In the genomic region with DNA sequence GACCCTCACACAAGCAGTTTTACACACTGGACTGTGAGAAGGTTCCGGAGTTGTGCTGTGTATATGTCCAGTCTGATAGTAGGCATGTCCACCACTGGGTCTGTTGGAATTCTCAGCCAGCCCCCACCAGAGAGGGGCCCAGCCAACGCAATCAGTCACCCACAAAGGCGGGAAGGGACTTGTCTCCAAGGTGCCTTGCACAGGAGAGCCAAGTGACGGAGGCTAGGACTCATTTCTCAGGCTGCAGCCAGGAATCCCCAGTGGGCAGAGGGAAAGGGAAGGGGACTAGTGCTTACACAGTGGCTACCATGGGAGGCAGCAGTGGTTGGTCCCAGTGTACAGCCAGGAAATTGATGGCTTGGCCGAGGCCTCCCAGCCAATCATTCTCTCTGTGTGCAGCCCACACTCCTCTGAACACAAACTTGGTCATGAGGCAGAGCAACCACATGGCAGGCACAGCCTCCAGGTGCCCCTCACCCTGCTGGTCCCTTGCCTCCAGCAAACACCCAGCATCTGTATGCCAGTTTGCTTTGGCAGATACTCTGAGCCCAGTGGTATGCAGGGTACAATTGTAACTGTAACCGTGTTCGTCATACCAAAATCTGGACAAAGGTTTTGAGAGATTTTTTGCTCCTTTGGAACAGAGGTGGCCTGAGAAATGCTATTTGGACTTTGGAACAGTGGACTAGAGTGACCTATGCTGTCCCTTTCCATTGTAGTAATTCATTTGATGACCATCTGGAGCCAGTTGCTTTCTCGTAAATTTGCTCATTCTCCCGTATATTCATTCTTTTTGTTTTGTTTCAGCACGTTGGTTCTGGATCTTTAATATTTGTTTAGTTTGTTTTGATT, we compare ENCODE assay signal across 1 cellular context.
A peak's percentile ranks its signal among the peaks of the same experiment; 100 is the strongest.
TF ChIP-seq lines count a peak whose summit lies in the region.

No MANE protein-coding gene starts in this region.

TF ChIP-seq in HepG2, 621 proteins besides CTCF, POLR2A, EP300 and RAD21 (continued from another document and continues in another):
- TF ChIP-seq ZNF737 (CRISPR knock-in tag; IDR thresholded peaks at IDR 0.05; ENCODE audit: borderline replicate concordance) (no peak), KLF6 (CRISPR knock-in tag; IDR thresholded peaks at IDR 0.05) (peak; percentile 26; the same call in 1 of the 2 replicates), ZNF24 (IDR thresholded peaks at IDR 0.05) (peak; percentile 48; the same call in 1 of the 2 replicates), ZFP90 (CRISPR knock-in tag; IDR thresholded peaks at IDR 0.05; ENCODE audit: borderline replicate concordance) (no peak), SETDB1 (CRISPR knock-in tag; IDR thresholded peaks at IDR 0.05; ENCODE audit: borderline replicate concordance) (no peak), NCOA5 (CRISPR knock-in tag; IDR thresholded peaks at IDR 0.05) (no peak), RXRA (CRISPR knock-in tag; IDR thresholded peaks at IDR 0.05) (peak; percentile 95), NCOR1 (IDR thresholded peaks at IDR 0.05; ENCODE audit: borderline replicate concordance, low read length) (peak; percentile 98), ZNF335 (CRISPR knock-in tag; IDR thresholded peaks at IDR 0.05) (peak; percentile 61; the same call in 1 of the 2 replicates), KMT2A (CRISPR knock-in tag; IDR thresholded peaks at IDR 0.05) (no peak), KDM5B (CRISPR knock-in tag; IDR thresholded peaks at IDR 0.05; ENCODE audit: borderline replicate concordance) (peak; percentile 69; the same call in 1 of the 2 replicates), PPARG (CRISPR knock-in tag; conservative IDR thresholded peaks at IDR 0.05) (peak; percentile 92), ZNF296 (CRISPR knock-in tag; conservative IDR thresholded peaks at IDR 0.05) (peak; percentile 75; the same call in 1 of the 2 replicates), ZSCAN21 (CRISPR knock-in tag; IDR thresholded peaks at IDR 0.05; ENCODE audit: borderline replicate concordance) (peak; percentile 61; the same call in 1 of the 2 replicates), ZNF780A (CRISPR knock-in tag; IDR thresholded peaks at IDR 0.05) (no peak), SPEN (CRISPR knock-in tag; IDR thresholded peaks at IDR 0.05; ENCODE audit: low read depth) (peak; percentile 80; the same call in 1 of the 2 replicates), MIXL1 (CRISPR knock-in tag; IDR thresholded peaks at IDR 0.05) (peak; percentile 68), MBNL3 (CRISPR knock-in tag; conservative IDR thresholded peaks at IDR 0.05) (no peak), KAT2B (IDR thresholded peaks at IDR 0.05; ENCODE audit: borderline replicate concordance, low read depth, low read length) (no peak), NCOA2 (CRISPR knock-in tag; IDR thresholded peaks at IDR 0.05) (peak; percentile 69), GPN1 (CRISPR knock-in tag; IDR thresholded peaks at IDR 0.05; ENCODE audit: borderline replicate concordance) (no peak), SRY (CRISPR knock-in tag; IDR thresholded peaks at IDR 0.05) (peak; percentile 86), NFRKB (IDR thresholded peaks at IDR 0.05) (no peak), ZNF138 (CRISPR knock-in tag; IDR thresholded peaks at IDR 0.05; ENCODE audit: low read depth) (no peak), SKI (IDR thresholded peaks at IDR 0.05; ENCODE audit: partially characterized antibody) (peak; percentile 53)
- TF ChIP-seq, protein P1, sequence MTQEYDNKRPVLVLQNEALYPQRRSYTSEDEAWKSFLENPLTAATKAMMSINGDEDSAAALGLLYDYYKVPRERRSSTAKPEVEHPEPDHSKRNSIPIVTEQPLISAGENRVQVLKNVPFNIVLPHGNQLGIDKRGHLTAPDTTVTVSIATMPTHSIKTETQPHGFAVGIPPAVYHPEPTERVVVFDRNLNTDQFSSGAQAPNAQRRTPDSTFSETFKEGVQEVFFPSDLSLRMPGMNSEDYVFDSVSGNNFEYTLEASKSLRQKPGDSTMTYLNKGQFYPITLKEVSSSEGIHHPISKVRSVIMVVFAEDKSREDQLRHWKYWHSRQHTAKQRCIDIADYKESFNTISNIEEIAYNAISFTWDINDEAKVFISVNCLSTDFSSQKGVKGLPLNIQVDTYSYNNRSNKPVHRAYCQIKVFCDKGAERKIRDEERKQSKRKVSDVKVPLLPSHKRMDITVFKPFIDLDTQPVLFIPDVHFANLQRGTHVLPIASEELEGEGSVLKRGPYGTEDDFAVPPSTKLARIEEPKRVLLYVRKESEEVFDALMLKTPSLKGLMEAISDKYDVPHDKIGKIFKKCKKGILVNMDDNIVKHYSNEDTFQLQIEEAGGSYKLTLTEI (CRISPR knock-in tag; conservative IDR thresholded peaks at IDR 0.05): no peak
- TF ChIP-seq, protein P2, sequence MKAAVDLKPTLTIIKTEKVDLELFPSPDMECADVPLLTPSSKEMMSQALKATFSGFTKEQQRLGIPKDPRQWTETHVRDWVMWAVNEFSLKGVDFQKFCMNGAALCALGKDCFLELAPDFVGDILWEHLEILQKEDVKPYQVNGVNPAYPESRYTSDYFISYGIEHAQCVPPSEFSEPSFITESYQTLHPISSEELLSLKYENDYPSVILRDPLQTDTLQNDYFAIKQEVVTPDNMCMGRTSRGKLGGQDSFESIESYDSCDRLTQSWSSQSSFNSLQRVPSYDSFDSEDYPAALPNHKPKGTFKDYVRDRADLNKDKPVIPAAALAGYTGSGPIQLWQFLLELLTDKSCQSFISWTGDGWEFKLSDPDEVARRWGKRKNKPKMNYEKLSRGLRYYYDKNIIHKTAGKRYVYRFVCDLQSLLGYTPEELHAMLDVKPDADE (CRISPR knock-in tag; IDR thresholded peaks at IDR 0.05): no peak
- TF ChIP-seq, protein P3, sequence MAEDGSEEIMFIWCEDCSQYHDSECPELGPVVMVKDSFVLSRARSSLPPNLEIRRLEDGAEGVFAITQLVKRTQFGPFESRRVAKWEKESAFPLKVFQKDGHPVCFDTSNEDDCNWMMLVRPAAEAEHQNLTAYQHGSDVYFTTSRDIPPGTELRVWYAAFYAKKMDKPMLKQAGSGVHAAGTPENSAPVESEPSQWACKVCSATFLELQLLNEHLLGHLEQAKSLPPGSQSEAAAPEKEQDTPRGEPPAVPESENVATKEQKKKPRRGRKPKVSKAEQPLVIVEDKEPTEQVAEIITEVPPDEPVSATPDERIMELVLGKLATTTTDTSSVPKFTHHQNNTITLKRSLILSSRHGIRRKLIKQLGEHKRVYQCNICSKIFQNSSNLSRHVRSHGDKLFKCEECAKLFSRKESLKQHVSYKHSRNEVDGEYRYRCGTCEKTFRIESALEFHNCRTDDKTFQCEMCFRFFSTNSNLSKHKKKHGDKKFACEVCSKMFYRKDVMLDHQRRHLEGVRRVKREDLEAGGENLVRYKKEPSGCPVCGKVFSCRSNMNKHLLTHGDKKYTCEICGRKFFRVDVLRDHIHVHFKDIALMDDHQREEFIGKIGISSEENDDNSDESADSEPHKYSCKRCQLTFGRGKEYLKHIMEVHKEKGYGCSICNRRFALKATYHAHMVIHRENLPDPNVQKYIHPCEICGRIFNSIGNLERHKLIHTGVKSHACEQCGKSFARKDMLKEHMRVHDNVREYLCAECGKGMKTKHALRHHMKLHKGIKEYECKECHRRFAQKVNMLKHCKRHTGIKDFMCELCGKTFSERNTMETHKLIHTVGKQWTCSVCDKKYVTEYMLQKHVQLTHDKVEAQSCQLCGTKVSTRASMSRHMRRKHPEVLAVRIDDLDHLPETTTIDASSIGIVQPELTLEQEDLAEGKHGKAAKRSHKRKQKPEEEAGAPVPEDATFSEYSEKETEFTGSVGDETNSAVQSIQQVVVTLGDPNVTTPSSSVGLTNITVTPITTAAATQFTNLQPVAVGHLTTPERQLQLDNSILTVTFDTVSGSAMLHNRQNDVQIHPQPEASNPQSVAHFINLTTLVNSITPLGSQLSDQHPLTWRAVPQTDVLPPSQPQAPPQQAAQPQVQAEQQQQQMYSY (CRISPR knock-in tag; IDR thresholded peaks at IDR 0.05): no peak
- TF ChIP-seq, protein P4, sequence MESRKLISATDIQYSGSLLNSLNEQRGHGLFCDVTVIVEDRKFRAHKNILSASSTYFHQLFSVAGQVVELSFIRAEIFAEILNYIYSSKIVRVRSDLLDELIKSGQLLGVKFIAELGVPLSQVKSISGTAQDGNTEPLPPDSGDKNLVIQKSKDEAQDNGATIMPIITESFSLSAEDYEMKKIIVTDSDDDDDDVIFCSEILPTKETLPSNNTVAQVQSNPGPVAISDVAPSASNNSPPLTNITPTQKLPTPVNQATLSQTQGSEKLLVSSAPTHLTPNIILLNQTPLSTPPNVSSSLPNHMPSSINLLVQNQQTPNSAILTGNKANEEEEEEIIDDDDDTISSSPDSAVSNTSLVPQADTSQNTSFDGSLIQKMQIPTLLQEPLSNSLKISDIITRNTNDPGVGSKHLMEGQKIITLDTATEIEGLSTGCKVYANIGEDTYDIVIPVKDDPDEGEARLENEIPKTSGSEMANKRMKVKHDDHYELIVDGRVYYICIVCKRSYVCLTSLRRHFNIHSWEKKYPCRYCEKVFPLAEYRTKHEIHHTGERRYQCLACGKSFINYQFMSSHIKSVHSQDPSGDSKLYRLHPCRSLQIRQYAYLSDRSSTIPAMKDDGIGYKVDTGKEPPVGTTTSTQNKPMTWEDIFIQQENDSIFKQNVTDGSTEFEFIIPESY (CRISPR knock-in tag; IDR thresholded peaks at IDR 0.05): peak; percentile 40; the same call in 1 of the 2 replicates
- TF ChIP-seq, protein P5, sequence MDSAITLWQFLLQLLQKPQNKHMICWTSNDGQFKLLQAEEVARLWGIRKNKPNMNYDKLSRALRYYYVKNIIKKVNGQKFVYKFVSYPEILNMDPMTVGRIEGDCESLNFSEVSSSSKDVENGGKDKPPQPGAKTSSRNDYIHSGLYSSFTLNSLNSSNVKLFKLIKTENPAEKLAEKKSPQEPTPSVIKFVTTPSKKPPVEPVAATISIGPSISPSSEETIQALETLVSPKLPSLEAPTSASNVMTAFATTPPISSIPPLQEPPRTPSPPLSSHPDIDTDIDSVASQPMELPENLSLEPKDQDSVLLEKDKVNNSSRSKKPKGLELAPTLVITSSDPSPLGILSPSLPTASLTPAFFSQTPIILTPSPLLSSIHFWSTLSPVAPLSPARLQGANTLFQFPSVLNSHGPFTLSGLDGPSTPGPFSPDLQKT (CRISPR knock-in tag; IDR thresholded peaks at IDR 0.05; ENCODE audit: borderline replicate concordance): no peak
- TF ChIP-seq, protein P6, sequence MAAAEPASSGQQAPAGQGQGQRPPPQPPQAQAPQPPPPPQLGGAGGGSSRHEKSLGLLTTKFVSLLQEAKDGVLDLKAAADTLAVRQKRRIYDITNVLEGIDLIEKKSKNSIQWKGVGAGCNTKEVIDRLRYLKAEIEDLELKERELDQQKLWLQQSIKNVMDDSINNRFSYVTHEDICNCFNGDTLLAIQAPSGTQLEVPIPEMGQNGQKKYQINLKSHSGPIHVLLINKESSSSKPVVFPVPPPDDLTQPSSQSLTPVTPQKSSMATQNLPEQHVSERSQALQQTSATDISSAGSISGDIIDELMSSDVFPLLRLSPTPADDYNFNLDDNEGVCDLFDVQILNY (CRISPR knock-in tag; conservative IDR thresholded peaks at IDR 0.05): no peak
- TF ChIP-seq, protein P7, sequence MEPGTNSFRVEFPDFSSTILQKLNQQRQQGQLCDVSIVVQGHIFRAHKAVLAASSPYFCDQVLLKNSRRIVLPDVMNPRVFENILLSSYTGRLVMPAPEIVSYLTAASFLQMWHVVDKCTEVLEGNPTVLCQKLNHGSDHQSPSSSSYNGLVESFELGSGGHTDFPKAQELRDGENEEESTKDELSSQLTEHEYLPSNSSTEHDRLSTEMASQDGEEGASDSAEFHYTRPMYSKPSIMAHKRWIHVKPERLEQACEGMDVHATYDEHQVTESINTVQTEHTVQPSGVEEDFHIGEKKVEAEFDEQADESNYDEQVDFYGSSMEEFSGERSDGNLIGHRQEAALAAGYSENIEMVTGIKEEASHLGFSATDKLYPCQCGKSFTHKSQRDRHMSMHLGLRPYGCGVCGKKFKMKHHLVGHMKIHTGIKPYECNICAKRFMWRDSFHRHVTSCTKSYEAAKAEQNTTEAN (CRISPR knock-in tag; conservative IDR thresholded peaks at IDR 0.05): 0 out of 2 replicates have a peak, but pooled peaks have one; percentile 32
- TF ChIP-seq, protein P8, sequence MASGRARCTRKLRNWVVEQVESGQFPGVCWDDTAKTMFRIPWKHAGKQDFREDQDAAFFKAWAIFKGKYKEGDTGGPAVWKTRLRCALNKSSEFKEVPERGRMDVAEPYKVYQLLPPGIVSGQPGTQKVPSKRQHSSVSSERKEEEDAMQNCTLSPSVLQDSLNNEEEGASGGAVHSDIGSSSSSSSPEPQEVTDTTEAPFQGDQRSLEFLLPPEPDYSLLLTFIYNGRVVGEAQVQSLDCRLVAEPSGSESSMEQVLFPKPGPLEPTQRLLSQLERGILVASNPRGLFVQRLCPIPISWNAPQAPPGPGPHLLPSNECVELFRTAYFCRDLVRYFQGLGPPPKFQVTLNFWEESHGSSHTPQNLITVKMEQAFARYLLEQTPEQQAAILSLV (CRISPR knock-in tag; IDR thresholded peaks at IDR 0.05; ENCODE audit: borderline replicate concordance): no peak; the same call in 1 of the 2 replicates
